19 cellular contexts compared by ENCODE assay signal in the genomic region with DNA sequence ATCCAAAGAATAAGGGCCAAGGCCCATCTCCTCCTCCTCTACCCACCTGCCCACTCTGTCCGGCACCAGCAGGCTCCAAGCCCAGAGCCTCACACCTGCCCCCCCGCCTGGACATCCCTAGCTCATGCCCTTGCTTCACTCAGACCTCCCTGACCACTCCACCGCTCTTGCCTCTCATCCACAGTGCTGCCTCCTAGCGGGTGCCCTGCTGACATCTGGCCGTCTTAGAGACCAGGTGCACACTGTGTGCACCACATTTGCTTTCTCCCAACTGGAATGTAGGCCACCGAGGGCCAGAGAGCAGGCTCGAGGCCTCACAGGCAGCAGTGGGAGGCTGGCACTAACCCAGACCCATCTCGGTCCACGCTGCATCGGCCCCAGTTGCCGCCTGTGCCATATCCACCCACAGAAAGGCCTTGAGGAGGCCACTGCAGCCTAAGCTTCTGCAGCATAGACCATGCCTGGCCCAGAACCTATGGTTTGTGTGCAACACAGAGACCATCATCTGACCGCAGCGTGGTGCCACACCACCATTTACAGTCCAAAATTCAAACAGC. TPM values are rescaled to one million over a fixed set of nuclear protein-coding genes. Genes with fewer than 3 reads are reported as not detected.
A peak's percentile ranks its signal among the peaks of the same experiment; 100 is the strongest.
DNase-seq lines count a peak whose midpoint lies in the region; ATAC-seq, FAIRE-seq and TF ChIP-seq lines count a peak whose summit lies in the region.
"Had no signal": no experiment of that assay in that cellular context is flagged by ENCODE, and none has a peak within 500 bp of the region (broad histone marks: within the 10 kb centered on the region; RNA-seq: fewer than 3 reads in every experiment).

No MANE protein-coding gene starts in this region.

- peaks cover 30% of the 10 kb centered on the region for H3K4me1 Mint-ChIP-seq in HFFc6 (ENCODE audit: low read depth)

- 94% methylated on average over 13 of the region's 13 CpGs for WGBS in smooth muscle cell (ENCODE audit: low lambda C conversion rate)
- 92 to 94% (median 93%) methylated on average over 13 of the region's 13 CpGs for WGBS in small intestine, 3 donors

- H3K9ac ChIP-seq in smooth muscle cell (ENCODE audit: low read depth), result no peak overlapping the region

- H3K27me3 ChIP-seq in AG04450 (ENCODE audit: control insufficient read depth, insufficient read depth, low read length) (no peaks in the 10 kb centered on the region), left lung (no peaks in the 10 kb centered on the region), smooth muscle cell (ENCODE audit: low read depth) (no peaks in the 10 kb centered on the region), small intestine (ENCODE audit: control insufficient read depth in 2 of 2, insufficient read depth in 2 of 2, low read length in 2 of 2) (no peaks in the 10 kb centered on the region)
- H3K27me3 ChIP-seq: dorsolateral prefrontal cortex had no signal

- CTCF ChIA-PET in AG04450 (lab: Charles Lee), result interaction anchor here (0.7 to 1.6 kb wide), 3 partner anchors 57 to 74 kb away, joined by 3 to 15 read pairs (median 5); no protein-coding TSS in a partner anchor

- intact Hi-C loops in left lung (cut with DNase I), result no loop called here

- peaks cover 26% of the 10 kb centered on the region for H4K20me1 ChIP-seq in smooth muscle cell (ENCODE audit: low read depth)

- 0 out of 2 replicates have a peak, but pooled peaks have one; percentile 7 for TF ChIP-seq CTCF in AG04450 (IDR thresholded peaks at IDR 0.05; ENCODE audit: low read depth, low read length)
- TF ChIP-seq CTCF in HFFc6 (IDR thresholded peaks at IDR 0.05), result no peak
- TF ChIP-seq CTCF in left lung (IDR thresholded peaks at IDR 0.05), result no peak
- no peak for TF ChIP-seq CTCF in smooth muscle cell (IDR thresholded peaks at IDR 0.05; ENCODE audit: borderline replicate concordance, insufficient read depth, poor library complexity, severe bottlenecking)

- H3K27ac ChIP-seq in AG04450 (ENCODE audit: low read depth, low read length) (peak overlapping the region; percentile 31), left lung (no peak overlapping the region), smooth muscle cell (ENCODE audit: low read depth) (no peak overlapping the region), small intestine (ENCODE audit: low read depth in 1 of 2, low read length in 1 of 2) (no peak overlapping the region)

- ATAC-seq in left lung, result peak; percentile 15

- H3K4me3 ChIP-seq in AG04450 (ENCODE audit: low read depth, low read length), result no peak overlapping the region
- no peak overlapping the region for H3K4me3 ChIP-seq in left lung
- no peak overlapping the region for H3K4me3 ChIP-seq in smooth muscle cell
- H3K4me3 ChIP-seq in small intestine (ENCODE audit: low read depth in 1 of 2, low read length in 2 of 2), result no peak overlapping the region
- H3K4me3 ChIP-seq: dorsolateral prefrontal cortex had no signal

- H3K9me3 ChIP-seq in AG04450 (ENCODE audit: control insufficient read depth, insufficient read depth, low read length) (no peaks in the 10 kb centered on the region), left lung (no peaks in the 10 kb centered on the region), smooth muscle cell (replicated peaks; ENCODE audit: low read depth) (no peaks in the 10 kb centered on the region), small intestine (ENCODE audit: control insufficient read depth, low read depth) (no peaks in the 10 kb centered on the region)

- no peaks in the 10 kb centered on the region for H3F3A ChIP-seq in smooth muscle cell (ENCODE audit: low read depth)

- H2AFZ ChIP-seq in smooth muscle cell (ENCODE audit: low read depth), result no peak overlapping the region

- H3K4me1 ChIP-seq in left lung, result no peaks in the 10 kb centered on the region
- no peaks in the 10 kb centered on the region for H3K4me1 ChIP-seq in smooth muscle cell (ENCODE audit: low read depth)
- no peaks in the 10 kb centered on the region for H3K4me1 ChIP-seq in small intestine (ENCODE audit: control insufficient read depth in 2 of 2, insufficient read depth in 1 of 2, low read depth in 1 of 2, low read length in 1 of 2)

- H3K27me3 Mint-ChIP-seq in HFFc6 (ENCODE audit: insufficient read depth), result no peaks in the 10 kb centered on the region; the same call in 1 of the 2 replicates
- H3K27me3 Mint-ChIP-seq: CD8-positive, alpha-beta memory T cell had no signal

- no peak overlapping the region for H3K4me2 ChIP-seq in smooth muscle cell

- no peak for FAIRE-seq in small intestine (lab: Jason Lieb, UNC)
- FAIRE-seq: islet of Langerhans had no signal

- POLR2A ChIA-PET in AG04450 (lab: Yijun Ruan, JAX), result interaction anchor here (1.0 to 1.8 kb wide), 3 partner anchors 13 to 94 kb away, joined by 3 to 4 read pairs (median 4); no protein-coding TSS in a partner anchor

- H3K4me3 Mint-ChIP-seq in HFFc6, result peak overlapping the region; percentile 36; the same call in 1 of the 2 replicates
- H3K4me3 Mint-ChIP-seq: CD8-positive, alpha-beta memory T cell; nephron had no signal

- peak overlapping the region; percentile 76 for H3K27ac Mint-ChIP-seq in HFFc6
- H3K27ac Mint-ChIP-seq: nephron had no signal

- DNase-seq in AG04450 (ENCODE audit: low read depth, low spot score), result no peak
- DNase-seq in HFFc6, result no peak
- DNase-seq in cerebellum (ENCODE audit: low spot score), result peak; percentile 48
- no peak for DNase-seq in left lung
- DNase-seq in smooth muscle cell (lab: John Stamatoyannopoulos, UW; ENCODE audit: unreplicated experiment), result no peak
- DNase-seq in small intestine, result no peak
- no peak for DNase-seq in dermis blood vessel endothelial cell
- DNase-seq in GOT3 (lab: John Stamatoyannopoulos, UW), result no peak
- DNase-seq: activated CD4-positive, CD25-positive, alpha-beta regulatory T cell; activated naive CD4-positive, alpha-beta T cell; CD8-positive, alpha-beta memory T cell; mesendoderm; MM.1S; NCI-H1694 treated with DMSO at 0.1 percent for 48 hours; NCI-H446 treated with DMSO at 0.1 percent for 48 hours; NK-92 treated with Interleukin-12 subunit alpha and Interleukin-12 subunit beta, amount 100 ng/mL, for 24 hours had no signal

- H3K79me2 ChIP-seq in smooth muscle cell (ENCODE audit: low read depth), result peaks cover 6% of the 10 kb centered on the region

- H3K36me3 ChIP-seq in left lung (peaks cover 0 to 96% of the 10 kb centered on the region in 2 donors), smooth muscle cell (ENCODE audit: low read depth) (no peaks in the 10 kb centered on the region), small intestine (ENCODE audit: control insufficient read depth in 2 of 2, insufficient read depth in 2 of 2, low read length in 2 of 2) (peaks cover 16 to 21% of the 10 kb centered on the region in 2 donors)

- H3K9me3 Mint-ChIP-seq in HFFc6, result no peaks in the 10 kb centered on the region
- H3K9me3 Mint-ChIP-seq: CD8-positive, alpha-beta memory T cell; nephron had no signal

- peaks cover 22% of the 10 kb centered on the region for H3K36me3 Mint-ChIP-seq in HFFc6 (ENCODE audit: low read depth)

RNA-seq across cellular contexts. Expression of gene LETM1, which starts 13.5 kb away (rescaled TPM):
- polyA plus RNA-seq in AG04450 (2011; rRNA removed), result 11.9 and 15.2 TPM in 2 replicates
- 32.8 and 36.0 TPM in 2 replicates for polyA minus RNA-seq in AG04450 (2011; rRNA and poly(A)+ RNA removed)
- 10 to 100 TPM; 47.4 to 64.0 (median 53.3) TPM for total RNA-seq in HFFc6 (2021; fragmentation: NEBNext Ultra II Directional; extraction: Animal tissue kit (Norgen Biotek cat#: 25700))
- total RNA-seq in cerebellum, result 46.5 TPM
- total RNA-seq in left lung, result 10 to 100 TPM; 40.8 to 52.3 TPM
- total RNA-seq in smooth muscle cell, result 17.1 and 17.4 TPM in 2 replicates
- polyA plus RNA-seq in smooth muscle cell, result 15.3 and 16.2 TPM in 2 replicates
- 10 to 100 TPM; 19.7 to 28.5 (median 21.3) TPM for polyA plus RNA-seq in small intestine
- total RNA-seq in dermis blood vessel endothelial cell, result 90.0 and 95.8 TPM in 2 replicates

RNA-seq across cellular contexts. Expression of gene NSD2, which starts 28.8 kb away (rescaled TPM):
- polyA plus RNA-seq in AG04450 (2011; rRNA removed) (23.7 and 26.4 TPM in 2 replicates), smooth muscle cell (13.0 and 19.9 TPM in 2 replicates), small intestine (10 to 100 TPM in 2 of 3 donors, 1 to 10 TPM in 1; 8.4 to 34.3 (median 10.7) TPM)
- polyA minus RNA-seq in AG04450 (2011; rRNA and poly(A)+ RNA removed), result 77.9 and 94.9 TPM in 2 replicates
- 100 to 1,000 TPM in 4 of 6 experiments, 10 to 100 TPM in 2; 65.2 to 121 (median 109) TPM for total RNA-seq in HFFc6 (2021; fragmentation: NEBNext Ultra II Directional; extraction: Animal tissue kit (Norgen Biotek cat#: 25700))
- total RNA-seq in cerebellum (119 TPM), left lung (10 to 100 TPM; 53.6 to 60.0 TPM), smooth muscle cell (15.0 and 15.9 TPM in 2 replicates), dermis blood vessel endothelial cell (66.0 and 102 TPM in 2 replicates)

RNA-seq across cellular contexts. Expression of gene FGFR3, which starts 49.3 kb away (rescaled TPM):
- polyA plus RNA-seq in AG04450 (2011; rRNA removed) (0.06 and 0.21 TPM in 2 replicates), smooth muscle cell (13.6 and 15.1 TPM in 2 replicates), small intestine (10 to 100 TPM; 13.8 to 35.8 (median 35.7) TPM)
- 0.39 TPM in 1 of 2 replicates, not detected in the other for polyA minus RNA-seq in AG04450 (2011; rRNA and poly(A)+ RNA removed)
- 1 to 10 TPM in 1 of 6 experiments, under 1 TPM in 5; 0.59 to 1.6 (median 0.75) TPM for total RNA-seq in HFFc6 (2021; fragmentation: NEBNext Ultra II Directional; extraction: Animal tissue kit (Norgen Biotek cat#: 25700))
- total RNA-seq in cerebellum (6.5 TPM), left lung (10 to 100 TPM; 10.8 to 13.5 TPM), smooth muscle cell (6.4 and 6.6 TPM in 2 replicates), dermis blood vessel endothelial cell (1.1 and 1.4 TPM in 2 replicates)
- polyA plus RNA-seq: CD8-positive, alpha-beta memory T cell had no signal
